Comparison of ENCODE assay signal across 8 cellular contexts in the genomic region with DNA sequence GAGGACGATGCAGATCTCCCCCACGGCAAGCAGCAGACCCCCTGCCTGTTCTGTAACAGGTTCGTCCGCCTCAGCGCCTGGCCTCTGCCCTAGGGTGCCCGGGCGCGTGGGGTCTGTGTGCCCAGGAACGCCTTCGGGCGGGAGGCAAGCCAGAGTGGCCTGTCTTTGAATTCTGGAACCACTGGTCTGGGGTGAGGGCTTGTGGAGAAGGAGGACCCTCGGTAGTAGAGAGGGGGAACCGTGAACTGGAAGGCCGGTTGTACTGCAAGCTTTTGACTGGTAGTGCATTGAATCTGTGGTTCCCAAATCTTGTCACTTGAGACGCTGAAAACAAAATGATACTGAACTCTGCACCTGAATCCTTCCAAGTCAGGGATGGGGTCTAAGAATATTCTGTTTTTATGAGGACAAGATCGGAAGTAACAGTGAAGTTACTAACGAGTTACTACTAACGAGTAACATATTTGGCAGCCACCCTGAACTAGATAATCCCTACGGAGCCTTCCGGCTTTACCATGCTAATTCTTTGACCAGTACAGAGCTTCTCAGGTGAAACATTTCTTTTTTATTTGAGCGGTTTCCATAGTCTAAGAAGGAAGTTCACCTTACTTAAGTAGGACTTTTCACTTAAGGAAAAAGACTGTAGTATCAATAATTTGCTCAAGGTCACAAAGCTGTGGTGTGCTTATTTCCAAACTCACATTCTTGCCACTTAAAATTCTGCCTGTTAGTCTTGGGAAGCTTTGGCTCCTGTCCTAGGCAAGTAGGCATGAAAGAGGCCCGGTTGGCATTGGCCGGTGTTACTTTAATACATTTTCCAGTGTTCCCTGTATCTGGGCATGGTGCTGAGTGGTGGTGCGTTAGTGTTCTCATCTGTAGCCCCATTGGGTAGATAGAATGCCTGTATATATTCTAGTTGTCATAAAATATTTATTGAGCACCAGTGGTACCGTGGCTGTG. TPM values are rescaled to one million over a fixed set of nuclear protein-coding genes. Genes with fewer than 3 reads are reported as not detected.
DNase-seq lines count a peak whose midpoint lies in the region; ATAC-seq and TF ChIP-seq lines count a peak whose summit lies in the region.

No MANE protein-coding gene starts in this region.

- no CpG with 5 or more reads among the region's 25 CpGs for WGBS in H9 (ENCODE audit: extremely low coverage, insufficient read length, low lambda C conversion rate)

- no peak overlapping the region for H3K56ac ChIP-seq in H9 (ENCODE audit: insufficient read length, low read depth, low read length)

- H3K23me2 ChIP-seq in H9 (ENCODE audit: insufficient read length, low read depth, low read length, poor library complexity, severe bottlenecking), result peaks cover 10% of the 10 kb centered on the region

- H3K4me1 ChIP-seq in H9 (ENCODE audit: insufficient read depth, low read length) (no peaks in the 10 kb centered on the region; the same call in 1 of the 2 replicates), MM.1S (ENCODE audit: low read length) (peaks cover 7% of the 10 kb centered on the region; the same call in 1 of the 2 replicates), iPS-18a (ENCODE audit: control insufficient read depth, low read depth, low read length) (peaks cover 6% of the 10 kb centered on the region)

- peak overlapping the region; percentile 72 for H3K18ac ChIP-seq in H9 (ENCODE audit: insufficient read length, low read depth, low read length)

- H2BK120ac ChIP-seq in H9 (ENCODE audit: low read depth, low read length, poor library complexity, severe bottlenecking), result no peak overlapping the region

- no peaks in the 10 kb centered on the region for H3K9me3 Mint-ChIP-seq in H9
- H3K9me3 Mint-ChIP-seq in activated naive CD8-positive, alpha-beta T cell treated with anti-CD3 and anti-CD28 coated beads, Interleukin-2, amount 10 ng/mL, durations not matched to agents 7 days and 5 days, result no peaks in the 10 kb centered on the region
- H3K9me3 Mint-ChIP-seq in stimulated activated effector memory CD8-positive, alpha-beta T cell treated with anti-CD3 and anti-CD28 coated beads, Interleukin-12 subunit alpha, Interleukin-12 subunit beta, amount 100 ng/mL, for 72 hours, result no peaks in the 10 kb centered on the region

- H3K9me3 ChIP-seq in H9 (ENCODE audit: control insufficient read depth, low read depth, low read length) (no peaks in the 10 kb centered on the region), MM.1S (replicated peaks; ENCODE audit: insufficient read depth, low read length) (no peaks in the 10 kb centered on the region), iPS-18a (ENCODE audit: control insufficient read depth, low read depth, low read length) (no peaks in the 10 kb centered on the region)

- H3K9me2 ChIP-seq in MM.1S (replicated peaks; ENCODE audit: insufficient read depth, low read length), result no peaks in the 10 kb centered on the region

- H4K20me1 ChIP-seq in H9 (ENCODE audit: control insufficient read depth, insufficient read depth, insufficient read length) (no peaks in the 10 kb centered on the region), MM.1S (ENCODE audit: insufficient read depth, low read length) (no peaks in the 10 kb centered on the region)

- H2AFZ ChIP-seq in H9 (ENCODE audit: low read length) (peak overlapping the region; percentile 11), MM.1S (ENCODE audit: low read length) (peak overlapping the region; percentile 90)

- no peak overlapping the region for H2BK20ac ChIP-seq in H9 (ENCODE audit: low read depth, low read length, poor library complexity, severe bottlenecking)

- no peak overlapping the region for H2AK5ac ChIP-seq in H9 (ENCODE audit: insufficient read length, low read length)

- no peak overlapping the region for H3K4ac ChIP-seq in H9 (ENCODE audit: low read depth, low read length)

- H3F3A ChIP-seq in MM.1S (ENCODE audit: insufficient read depth, low read length), result peaks cover 3% of the 10 kb centered on the region; the same call in 1 of the 2 replicates

- peak overlapping the region; percentile 91 to 96 (median 96) for H3K27ac Mint-ChIP-seq in H9
- peak overlapping the region; percentile 100 for H3K27ac Mint-ChIP-seq in activated naive CD8-positive, alpha-beta T cell treated with anti-CD3 and anti-CD28 coated beads, Interleukin-2, amount 10 ng/mL, durations not matched to agents 7 days and 5 days
- peak overlapping the region; percentile 99 for H3K27ac Mint-ChIP-seq in stimulated activated effector memory CD8-positive, alpha-beta T cell treated with anti-CD3 and anti-CD28 coated beads, Interleukin-12 subunit alpha, Interleukin-12 subunit beta, amount 100 ng/mL, for 72 hours

- H3K27me3 ChIP-seq in H9 (ENCODE audit: insufficient read depth, low read length), result no peaks in the 10 kb centered on the region
- no peaks in the 10 kb centered on the region for H3K27me3 ChIP-seq in MM.1S (replicated peaks; ENCODE audit: insufficient read depth, low read length)
- no peaks in the 10 kb centered on the region for H3K27me3 ChIP-seq in iPS-18a (ENCODE audit: control insufficient read depth, insufficient read depth, low read length)

- no peak overlapping the region for H3K23ac ChIP-seq in H9 (ENCODE audit: insufficient read length, low read depth, low read length)

- H3K4me3 Mint-ChIP-seq in H9, result peak overlapping the region; percentile 97
- peak overlapping the region; percentile 96 for H3K4me3 Mint-ChIP-seq in activated naive CD8-positive, alpha-beta T cell treated with anti-CD3 and anti-CD28 coated beads, Interleukin-2, amount 10 ng/mL, durations not matched to agents 7 days and 5 days
- H3K4me3 Mint-ChIP-seq in stimulated activated effector memory CD8-positive, alpha-beta T cell treated with anti-CD3 and anti-CD28 coated beads, Interleukin-12 subunit alpha, Interleukin-12 subunit beta, amount 100 ng/mL, for 72 hours, result peak overlapping the region; percentile 97

- H3K4me3 ChIP-seq in MM.1S (ENCODE audit: low read length) (peak overlapping the region; percentile 93), iPS-18a (ENCODE audit: low read length) (peak overlapping the region; percentile 96)

- no peak overlapping the region for H4K5ac ChIP-seq in H9 (ENCODE audit: insufficient read length, low read depth, low read length)

- H3K79me2 ChIP-seq in H9 (ENCODE audit: insufficient read depth, low read length) (no peaks in the 10 kb centered on the region; the same call in 1 of the 2 replicates), MM.1S (ENCODE audit: low read length) (peaks cover 17% of the 10 kb centered on the region)

- H4K8ac ChIP-seq in H9 (replicated peaks; ENCODE audit: insufficient read length, low read depth, low read length), result no peak overlapping the region

- H3K9ac ChIP-seq in H9 (ENCODE audit: extremely low read depth, insufficient read length, low read length) (peak overlapping the region; percentile 64), MM.1S (ENCODE audit: low read length) (peak overlapping the region; percentile 96), iPS-18a (ENCODE audit: low read length) (peak overlapping the region; percentile 87)

- peak; percentile 10 for DNase-seq in SKM-1 (lab: John Stamatoyannopoulos, UW; ENCODE audit: unreplicated experiment)
- no peak for DNase-seq in SKM-1 treated with dmso at 0.1 percent for 144 hours (lab: John Stamatoyannopoulos, UW; ENCODE audit: unreplicated experiment)
- DNase-seq in H9, result no peak
- peak; percentile 31 for DNase-seq in MM.1S
- no peak for DNase-seq in activated naive CD8-positive, alpha-beta T cell treated with anti-CD3 and anti-CD28 coated beads, Interleukin-2, amount 10 ng/mL, durations not matched to agents 7 days and 5 days
- DNase-seq in stimulated activated effector memory CD8-positive, alpha-beta T cell treated with anti-CD3 and anti-CD28 coated beads, Interleukin-12 subunit alpha, Interleukin-12 subunit beta, amount 100 ng/mL, for 72 hours (ENCODE audit: low spot score in 2 of 2), result peak in 1 of 2 donors; percentile 78
- no peak for DNase-seq in NCI-H1436 (lab: John Stamatoyannopoulos, UW)

- H3K36me3 ChIP-seq in MM.1S (replicated peaks; ENCODE audit: insufficient read depth, low read length) (no peaks in the 10 kb centered on the region), iPS-18a (ENCODE audit: control insufficient read depth, low read depth, low read length) (peaks cover 5% of the 10 kb centered on the region)

- POLR2A ChIA-PET in activated naive CD8-positive, alpha-beta T cell treated with anti-CD3 and anti-CD28 coated beads, Interleukin-2, amount 10 ng/mL, durations not matched to agents 7 days and 5 days (lab: Charles Lee), result interaction anchor here (1.6 kb wide), 1 partner anchor 25 kb away, joined by 7 read pairs; a partner anchor contains a TSS

- no peak overlapping the region for H2BK5ac ChIP-seq in H9 (ENCODE audit: insufficient read length, low read length)

- peak overlapping the region; percentile 90 for H3K14ac ChIP-seq in H9 (ENCODE audit: insufficient read depth, low read length)

- no peaks in the 10 kb centered on the region for H3K79me1 ChIP-seq in H9 (ENCODE audit: insufficient read depth, low read depth, low read length, poor library complexity, severe bottlenecking)

- peak overlapping the region; percentile 20 for H4K91ac ChIP-seq in H9 (ENCODE audit: insufficient read length, low read depth, low read length)

- H3K27me3 Mint-ChIP-seq in H9 (ENCODE audit: low read depth), result no peaks in the 10 kb centered on the region
- no peaks in the 10 kb centered on the region for H3K27me3 Mint-ChIP-seq in activated naive CD8-positive, alpha-beta T cell treated with anti-CD3 and anti-CD28 coated beads, Interleukin-2, amount 10 ng/mL, durations not matched to agents 7 days and 5 days

- H3K4me2 ChIP-seq in H9 (ENCODE audit: insufficient read depth, insufficient read length, low read length), result peak overlapping the region; percentile 83
- peak overlapping the region; percentile 92 for H3K4me2 ChIP-seq in MM.1S (ENCODE audit: low read depth, low read length)

- H3K36me3 Mint-ChIP-seq in H9 (ENCODE audit: insufficient read depth in 1 of 3, low read depth in 3 of 3), result peaks cover 10 to 24% (median 13%) of the 10 kb centered on the region in 3 experiments; a peak in 6 of 7 replicates
- H3K36me3 Mint-ChIP-seq in activated naive CD8-positive, alpha-beta T cell treated with anti-CD3 and anti-CD28 coated beads, Interleukin-2, amount 10 ng/mL, durations not matched to agents 7 days and 5 days, result peaks cover 6% of the 10 kb centered on the region
- H3K36me3 Mint-ChIP-seq in stimulated activated effector memory CD8-positive, alpha-beta T cell treated with anti-CD3 and anti-CD28 coated beads, Interleukin-12 subunit alpha, Interleukin-12 subunit beta, amount 100 ng/mL, for 72 hours, result peaks cover 59% of the 10 kb centered on the region

- H3K27ac ChIP-seq in H9 (ENCODE audit: insufficient read length, low read depth, low read length) (no peak overlapping the region), MM.1S (ENCODE audit: low read length) (peak overlapping the region; percentile 95), iPS-18a (ENCODE audit: low read length) (peak overlapping the region; percentile 52)

- peak overlapping the region; percentile 27 for H2BK12ac ChIP-seq in H9 (ENCODE audit: insufficient read length, low read depth, low read length)

- no peak overlapping the region for H3T11ph ChIP-seq in H9 (ENCODE audit: low read length)

- ATAC-seq in activated naive CD8-positive, alpha-beta T cell treated with anti-CD3 and anti-CD28 coated beads, Interleukin-2, amount 10 ng/mL, durations not matched to agents 7 days and 5 days (ENCODE audit: low read depth), result no peak
- peak; percentile 24 for ATAC-seq in stimulated activated effector memory CD8-positive, alpha-beta T cell treated with anti-CD3 and anti-CD28 coated beads, Interleukin-12 subunit alpha, Interleukin-12 subunit beta, amount 100 ng/mL, for 72 hours

- TF ChIP-seq CTCF in H9 (conservative IDR thresholded peaks at IDR 0.05) (no peak), MM.1S (IDR thresholded peaks at IDR 0.05; ENCODE audit: low read length) (no peak)

- H3K4me1 Mint-ChIP-seq in H9, result peaks cover 10 to 15% of the 10 kb centered on the region in 2 experiments
- H3K4me1 Mint-ChIP-seq in activated naive CD8-positive, alpha-beta T cell treated with anti-CD3 and anti-CD28 coated beads, Interleukin-2, amount 10 ng/mL, durations not matched to agents 7 days and 5 days, result peaks cover 16% of the 10 kb centered on the region
- peaks cover 21% of the 10 kb centered on the region for H3K4me1 Mint-ChIP-seq in stimulated activated effector memory CD8-positive, alpha-beta T cell treated with anti-CD3 and anti-CD28 coated beads, Interleukin-12 subunit alpha, Interleukin-12 subunit beta, amount 100 ng/mL, for 72 hours

- H2BK15ac ChIP-seq in H9 (ENCODE audit: low read depth, low read length), result no peak overlapping the region

RNA-seq across cellular contexts. Expression of a gene that starts 0.9 kb away (rescaled TPM):
- 22.0 and 22.6 TPM in 2 replicates for total RNA-seq in H9 (2021)
- total RNA-seq in activated naive CD8-positive, alpha-beta T cell treated with anti-CD3 and anti-CD28 coated beads, Interleukin-2, amount 10 ng/mL, durations not matched to agents 7 days and 5 days, result 10 to 100 TPM; 15.8 to 16.2 TPM

RNA-seq across cellular contexts. Expression of a gene that starts 24.9 kb away (rescaled TPM):
- 32.8 and 33.6 TPM in 2 replicates for total RNA-seq in H9 (2021)
- 10 to 100 TPM; 46.1 to 50.9 TPM for total RNA-seq in activated naive CD8-positive, alpha-beta T cell treated with anti-CD3 and anti-CD28 coated beads, Interleukin-2, amount 10 ng/mL, durations not matched to agents 7 days and 5 days

Comparison
In these comparisons a context has a peak if more than half of its experiments do, and no peak if none do; other contexts are left out.
1. DNase-seq: peak in SKM-1 (single experiment) and MM.1S (single experiment); none in SKM-1 treated with dmso at 0.1 percent for 144 hours (single experiment), H9 (single experiment), activated naive CD8-positive, alpha-beta T cell treated with anti-CD3 and anti-CD28 coated beads, Interleukin-2, amount 10 ng/mL, durations not matched to agents 7 days and 5 days (single experiment) and NCI-H1436 (single experiment).
2. Peak in every context shown above with its lines, with median percentiles within 50 percentile points of each other: H3K9ac ChIP-seq, H3K27ac Mint-ChIP-seq and H3K4me3 Mint-ChIP-seq.